9 cellular contexts compared by ENCODE assay signal in the genomic region with DNA sequence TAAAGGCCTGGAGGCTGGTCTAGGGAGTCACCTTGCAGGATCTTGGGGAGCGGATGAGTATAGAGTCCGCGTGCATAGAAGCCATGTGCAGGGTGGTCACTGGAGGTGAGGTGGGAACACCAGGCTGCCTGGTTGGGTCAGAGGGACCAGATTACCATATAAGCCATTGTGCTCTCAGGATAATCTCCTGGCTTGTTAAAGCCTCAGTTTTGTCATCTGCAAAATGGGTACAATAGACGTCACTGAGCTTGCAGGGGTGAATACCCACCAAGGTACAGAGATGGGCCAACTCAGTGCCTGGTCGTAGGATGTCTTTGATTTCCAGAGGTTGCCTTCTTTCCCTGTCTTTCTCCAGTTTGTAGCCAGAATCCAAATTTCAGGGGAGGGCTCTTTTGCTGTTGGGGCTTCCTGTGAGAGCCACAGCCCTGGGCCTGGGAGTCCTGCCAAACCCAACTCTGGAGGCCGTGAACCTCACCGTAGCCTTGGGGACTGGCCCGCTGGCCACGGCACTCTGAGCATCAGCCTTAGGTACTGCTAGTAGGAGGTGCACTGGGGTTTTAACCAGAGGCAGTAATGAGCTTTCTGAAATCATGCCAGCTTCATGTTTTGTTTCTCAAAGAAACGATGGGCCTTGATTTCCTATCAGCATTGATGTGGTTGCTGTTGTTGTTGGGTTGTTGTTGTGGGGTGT. TPM values are rescaled to one million over a fixed set of nuclear protein-coding genes. Genes with fewer than 3 reads are reported as not detected.
DNase-seq lines count a peak whose midpoint lies in the region; ATAC-seq and TF ChIP-seq lines count a peak whose summit lies in the region.
"Had no signal": no experiment of that assay in that cellular context is flagged by ENCODE, and none has a peak within 500 bp of the region (broad histone marks: within the 10 kb centered on the region; RNA-seq: fewer than 3 reads in every experiment).

No MANE protein-coding gene starts in this region.

- peaks cover 54% of the 10 kb centered on the region for H3K4me1 ChIP-seq in cardiac muscle cell (ENCODE audit: low read depth)

- H3K36me3 ChIP-seq in cardiac muscle cell: no peaks in the 10 kb centered on the region

- intact Hi-C loops in dorsolateral prefrontal cortex (cut with DNase I): no loop called here

- H3K4me3 ChIP-seq in cardiac muscle cell (no peak overlapping the region), dorsolateral prefrontal cortex (no peak overlapping the region)

- DNase-seq in EL: peak; percentile 80
- DNase-seq in cardiac muscle cell (ENCODE audit: low read depth in 1 of 2, low spot score in 1 of 2): peak in 1 of 2 donors; percentile 72
- DNase-seq in renal cortical epithelial cell (ENCODE audit: low read depth): peak; percentile 79
- no peak for DNase-seq in NCI-H345 treated with DMSO at 0.1 percent for 48 hours (lab: John Stamatoyannopoulos, UW; ENCODE audit: unreplicated experiment)
- no peak for DNase-seq in dorsolateral prefrontal cortex
- DNase-seq in ecto neural progenitor cell (ENCODE audit: low spot score): no peak

- no peaks in the 10 kb centered on the region for H3K9me3 ChIP-seq in cardiac muscle cell (ENCODE audit: low read depth)

- no peak for TF ChIP-seq CTCF in cardiac muscle cell (IDR thresholded peaks at IDR 0.05; ENCODE audit: low read depth, low read length)
- TF ChIP-seq CTCF in dorsolateral prefrontal cortex (IDR thresholded peaks at IDR 0.05 in 54 of 56, conservative IDR thresholded peaks at IDR 0.05 in 2 of 56; ENCODE audit: low read depth in 1 of 56, partially characterized antibody in 56 of 56): no peak

- H3K27ac ChIP-seq in cardiac muscle cell (peak overlapping the region; percentile 92), dorsolateral prefrontal cortex (peak overlapping the region in 4 of 59 donors; percentile 7 to 87 (median 40))
- H3K27ac ChIP-seq: parathyroid adenoma had no signal

- ATAC-seq in SK-N-SH treated with all-trans-retinoic acid at 6 μM for 48 hours (peak; percentile 33), HG02610 (IDR thresholded peaks at IDR 0.05; ENCODE audit: unreplicated experiment) (no peak)

- H3K27me3 ChIP-seq in cardiac muscle cell (no peaks in the 10 kb centered on the region), dorsolateral prefrontal cortex (no peaks in the 10 kb centered on the region)

TF ChIP-seq in SK-N-SH treated with all-trans-retinoic acid at 6 μM for 48 hours, 23 proteins besides CTCF, POLR2A, EP300 and RAD21:
- TF ChIP-seq BACH2 (CRISPR knock-in tag; IDR thresholded peaks at IDR 0.05; ENCODE audit: borderline replicate concordance) (no peak), ARNTL (CRISPR knock-in tag; IDR thresholded peaks at IDR 0.05; ENCODE audit: borderline replicate concordance, low read depth) (no peak), TCF4 (CRISPR knock-in tag; IDR thresholded peaks at IDR 0.05; ENCODE audit: borderline replicate concordance) (no peak), ISL1 (CRISPR knock-in tag; IDR thresholded peaks at IDR 0.05) (no peak), ZNF8 (CRISPR knock-in tag; IDR thresholded peaks at IDR 0.05) (no peak)
- TF ChIP-seq, protein P1, sequence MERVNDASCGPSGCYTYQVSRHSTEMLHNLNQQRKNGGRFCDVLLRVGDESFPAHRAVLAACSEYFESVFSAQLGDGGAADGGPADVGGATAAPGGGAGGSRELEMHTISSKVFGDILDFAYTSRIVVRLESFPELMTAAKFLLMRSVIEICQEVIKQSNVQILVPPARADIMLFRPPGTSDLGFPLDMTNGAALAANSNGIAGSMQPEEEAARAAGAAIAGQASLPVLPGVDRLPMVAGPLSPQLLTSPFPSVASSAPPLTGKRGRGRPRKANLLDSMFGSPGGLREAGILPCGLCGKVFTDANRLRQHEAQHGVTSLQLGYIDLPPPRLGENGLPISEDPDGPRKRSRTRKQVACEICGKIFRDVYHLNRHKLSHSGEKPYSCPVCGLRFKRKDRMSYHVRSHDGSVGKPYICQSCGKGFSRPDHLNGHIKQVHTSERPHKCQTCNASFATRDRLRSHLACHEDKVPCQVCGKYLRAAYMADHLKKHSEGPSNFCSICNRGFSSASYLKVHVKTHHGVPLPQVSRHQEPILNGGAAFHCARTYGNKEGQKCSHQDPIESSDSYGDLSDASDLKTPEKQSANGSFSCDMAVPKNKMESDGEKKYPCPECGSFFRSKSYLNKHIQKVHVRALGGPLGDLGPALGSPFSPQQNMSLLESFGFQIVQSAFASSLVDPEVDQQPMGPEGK (CRISPR knock-in tag; IDR thresholded peaks at IDR 0.05; ENCODE audit: borderline replicate concordance): 0 out of 2 replicates have a peak, but pooled peaks have one; percentile 17
- TF ChIP-seq, protein P2, sequence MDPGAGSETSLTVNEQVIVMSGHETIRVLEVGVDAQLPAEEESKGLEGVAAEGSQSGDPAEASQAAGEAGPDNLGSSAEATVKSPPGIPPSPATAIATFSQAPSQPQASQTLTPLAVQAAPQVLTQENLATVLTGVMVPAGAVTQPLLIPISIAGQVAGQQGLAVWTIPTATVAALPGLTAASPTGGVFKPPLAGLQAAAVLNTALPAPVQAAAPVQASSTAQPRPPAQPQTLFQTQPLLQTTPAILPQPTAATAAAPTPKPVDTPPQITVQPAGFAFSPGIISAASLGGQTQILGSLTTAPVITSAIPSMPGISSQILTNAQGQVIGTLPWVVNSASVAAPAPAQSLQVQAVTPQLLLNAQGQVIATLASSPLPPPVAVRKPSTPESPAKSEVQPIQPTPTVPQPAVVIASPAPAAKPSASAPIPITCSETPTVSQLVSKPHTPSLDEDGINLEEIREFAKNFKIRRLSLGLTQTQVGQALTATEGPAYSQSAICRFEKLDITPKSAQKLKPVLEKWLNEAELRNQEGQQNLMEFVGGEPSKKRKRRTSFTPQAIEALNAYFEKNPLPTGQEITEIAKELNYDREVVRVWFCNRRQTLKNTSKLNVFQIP (CRISPR knock-in tag; IDR thresholded peaks at IDR 0.05; ENCODE audit: borderline replicate concordance, low read depth): no peak
- TF ChIP-seq, protein P3, sequence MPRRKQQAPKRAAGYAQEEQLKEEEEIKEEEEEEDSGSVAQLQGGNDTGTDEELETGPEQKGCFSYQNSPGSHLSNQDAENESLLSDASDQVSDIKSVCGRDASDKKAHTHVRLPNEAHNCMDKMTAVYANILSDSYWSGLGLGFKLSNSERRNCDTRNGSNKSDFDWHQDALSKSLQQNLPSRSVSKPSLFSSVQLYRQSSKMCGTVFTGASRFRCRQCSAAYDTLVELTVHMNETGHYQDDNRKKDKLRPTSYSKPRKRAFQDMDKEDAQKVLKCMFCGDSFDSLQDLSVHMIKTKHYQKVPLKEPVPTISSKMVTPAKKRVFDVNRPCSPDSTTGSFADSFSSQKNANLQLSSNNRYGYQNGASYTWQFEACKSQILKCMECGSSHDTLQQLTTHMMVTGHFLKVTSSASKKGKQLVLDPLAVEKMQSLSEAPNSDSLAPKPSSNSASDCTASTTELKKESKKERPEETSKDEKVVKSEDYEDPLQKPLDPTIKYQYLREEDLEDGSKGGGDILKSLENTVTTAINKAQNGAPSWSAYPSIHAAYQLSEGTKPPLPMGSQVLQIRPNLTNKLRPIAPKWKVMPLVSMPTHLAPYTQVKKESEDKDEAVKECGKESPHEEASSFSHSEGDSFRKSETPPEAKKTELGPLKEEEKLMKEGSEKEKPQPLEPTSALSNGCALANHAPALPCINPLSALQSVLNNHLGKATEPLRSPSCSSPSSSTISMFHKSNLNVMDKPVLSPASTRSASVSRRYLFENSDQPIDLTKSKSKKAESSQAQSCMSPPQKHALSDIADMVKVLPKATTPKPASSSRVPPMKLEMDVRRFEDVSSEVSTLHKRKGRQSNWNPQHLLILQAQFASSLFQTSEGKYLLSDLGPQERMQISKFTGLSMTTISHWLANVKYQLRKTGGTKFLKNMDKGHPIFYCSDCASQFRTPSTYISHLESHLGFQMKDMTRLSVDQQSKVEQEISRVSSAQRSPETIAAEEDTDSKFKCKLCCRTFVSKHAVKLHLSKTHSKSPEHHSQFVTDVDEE (CRISPR knock-in tag; IDR thresholded peaks at IDR 0.05): no peak

RNA-seq across cellular contexts. Expression of a gene that starts 35.6 kb away (rescaled TPM):
- total RNA-seq in cardiac muscle cell (57.1 and 78.8 TPM in 2 replicates), renal cortical epithelial cell (3.6 and 45.0 TPM in 2 replicates), dorsolateral prefrontal cortex (100 to 1,000 TPM in 47 of 120 experiments, 10 to 100 TPM in 73; 67.5 to 153 (median 96.5) TPM)
- polyA plus RNA-seq in cardiac muscle cell: 48.2 and 57.7 TPM in 2 replicates

Comparison
In these comparisons a context has a peak if more than half of its experiments do, and no peak if none do; other contexts are left out.
1. DNase-seq: peak in EL (single experiment) and renal cortical epithelial cell (single experiment); none in NCI-H345 treated with DMSO at 0.1 percent for 48 hours (single experiment), dorsolateral prefrontal cortex (0 of 10) and ecto neural progenitor cell (single experiment).